In genomic region chr15:84658788-84659411, GRCh38 we compare ENCODE assay signal across 9 cellular contexts. TPM values are rescaled to one million over a fixed set of nuclear protein-coding genes. Genes with fewer than 3 reads are reported as not detected.
DNase-seq lines count a peak whose midpoint lies in the region; ATAC-seq, FAIRE-seq and TF ChIP-seq lines count a peak whose summit lies in the region.
"Had no signal": no experiment of that assay in that cellular context is flagged by ENCODE, and none has a peak within 500 bp of the region (broad histone marks: within the 10 kb centered on the region; RNA-seq: fewer than 3 reads in every experiment).

No MANE protein-coding gene starts in this region.

- peak overlapping the region; percentile 47 for H3K4me3 ChIP-seq in A549
- H3K4me3 ChIP-seq in brain microvascular endothelial cell (ENCODE audit: low read depth, low read length), result peak overlapping the region; percentile 59
- H3K4me3 ChIP-seq in mononuclear cell (ENCODE audit: low read length), result peak overlapping the region; percentile 48

- WGBS in A549 (ENCODE audit: missing lambda C conversion rate), result 49% methylated on average over 7 of the region's 7 CpGs

- TF ChIP-seq RAD21 in A549 (conservative IDR thresholded peaks at IDR 0.05 in 1 of 2, IDR thresholded peaks at IDR 0.05 in 1 of 2), result no peak

- no peaks in the 10 kb centered on the region for H3K9me3 Mint-ChIP-seq in HFFc6

- TF ChIP-seq EP300 in A549 (IDR thresholded peaks at IDR 0.05), result no peak

- TF ChIP-seq POLR2A in A549 (IDR thresholded peaks at IDR 0.05; ENCODE audit: low read length), result no peak

- H3K9me3 ChIP-seq in A549, result no peaks in the 10 kb centered on the region
- H3K9me3 ChIP-seq in mononuclear cell (ENCODE audit: low read depth, low read length), result no peaks in the 10 kb centered on the region

- H3K27ac ChIP-seq in A549 (peak overlapping the region; percentile 83 to 88), brain microvascular endothelial cell (no peak overlapping the region)

- no peaks in the 10 kb centered on the region; the same call in 1 of the 2 replicates for H3K27me3 Mint-ChIP-seq in HFFc6 (ENCODE audit: insufficient read depth)

- H3K4me1 ChIP-seq in A549 (peaks cover 27% of the 10 kb centered on the region), mononuclear cell (ENCODE audit: insufficient read depth, low read length) (peaks cover 21% of the 10 kb centered on the region)

- TF ChIP-seq CTCF in A549 (IDR thresholded peaks at IDR 0.05) (no peak), HFFc6 (IDR thresholded peaks at IDR 0.05) (no peak), brain microvascular endothelial cell (IDR thresholded peaks at IDR 0.05; ENCODE audit: low read depth, low read length, missing control alignments) (no peak)

- CTCF ChIA-PET in A549 (lab: Yijun Ruan, JAX), result interaction anchor here (0.7 to 8.6 kb wide), 37 partner anchors 9 to 898 kb away, joined by 3 to 85 read pairs (median 4); partner anchors contain the start of gene SEC11A

- H3K27me3 ChIP-seq in brain microvascular endothelial cell (replicated peaks) (no peaks in the 10 kb centered on the region), mononuclear cell (ENCODE audit: insufficient read depth, low read length) (no peaks in the 10 kb centered on the region)

- ATAC-seq in A549 (no peak), GM18517 (IDR thresholded peaks at IDR 0.05; ENCODE audit: unreplicated experiment) (no peak), GM21423 (IDR thresholded peaks at IDR 0.05; ENCODE audit: unreplicated experiment) (no peak)

- H3K4me3 Mint-ChIP-seq in HFFc6, result peak overlapping the region; percentile 70

- H3K36me3 ChIP-seq in brain microvascular endothelial cell (replicated peaks), result no peaks in the 10 kb centered on the region

- H3K36me3 Mint-ChIP-seq in HFFc6 (ENCODE audit: low read depth), result 0 out of 2 replicates have a peak, but pooled peaks cover under 1% of the 10 kb centered on the region

- peaks cover 35% of the 10 kb centered on the region for H3K4me1 Mint-ChIP-seq in HFFc6 (ENCODE audit: low read depth)

- peak overlapping the region; percentile 79 for H3K4me2 ChIP-seq in A549

- POLR2A ChIA-PET in A549 (lab: Yijun Ruan, JAX), result interaction anchor here (0.7 to 2.2 kb wide), 9 partner anchors 18 to 269 kb away, joined by 3 to 27 read pairs (median 3); partner anchors contain the start of gene SEC11A

- in situ Hi-C loops in brain microvascular endothelial cell (cut with HindIII; ENCODE audit: low pct_ligation_motif_present, low sequenced_read_pairs), result no loop called here

- H3K27ac Mint-ChIP-seq in HFFc6, result peak overlapping the region; percentile 76

- FAIRE-seq in A549 (lab: Jason Lieb, UNC), result no peak
- FAIRE-seq: colon had no signal

- DNase-seq in A549 (ENCODE audit: low read depth in 1 of 2, low spot score in 1 of 2) (no peak), HFFc6 (no peak), brain microvascular endothelial cell (no peak), NK-92 (lab: John Stamatoyannopoulos, UW; ENCODE audit: unreplicated experiment) (no peak)
- DNase-seq in activated CD4-positive, CD25-positive, alpha-beta regulatory T cell (lab: John Stamatoyannopoulos, UW), result no peak

TF ChIP-seq in A549, 52 proteins besides CTCF, POLR2A, EP300 and RAD21:
- 0 out of 2 replicates have a peak, but pooled peaks have one; percentile 11 for TF ChIP-seq REST (IDR thresholded peaks at IDR 0.05)
- TF ChIP-seq EHMT2 (IDR thresholded peaks at IDR 0.05; ENCODE audit: low read depth), result no peak
- TF ChIP-seq TP53 (CRISPR knock-in tag; IDR thresholded peaks at IDR 0.05), result no peak
TF ChIP-seq in A549: peak in this region for 1.

RNA-seq across cellular contexts. Expression of gene NMB, which starts 0.9 kb away (rescaled TPM):
- polyA plus RNA-seq in A549 (2011; rRNA removed) (10.1 and 16.1 TPM in 2 replicates), A549 (2017; fragmentation: RNase III; extraction: RNeasy Plus Mini Kit Qiagen cat#74134 plus additional on column Dnase treatment) (13.2 to 22.4 TPM (median 18.5 TPM) in 3 replicates)
- polyA plus RNA-seq in A549 (2012; cell fraction: cytosol; rRNA removed), result 11.1 and 15.9 TPM in 2 replicates
- 9.6 and 10.3 TPM in 2 replicates for polyA plus RNA-seq in A549 (2012; cell fraction: nucleus; rRNA removed)
- 3.5 and 5.7 TPM in 2 replicates for polyA minus RNA-seq in A549 (2011; rRNA and poly(A)+ RNA removed)
- total RNA-seq in HFFc6 (2021; fragmentation: NEBNext Ultra II Directional; extraction: Animal tissue kit (Norgen Biotek cat#: 25700)), result 1 to 10 TPM; 4.4 to 7.1 (median 5.5) TPM
- total RNA-seq in mononuclear cell, result 1.5 TPM

RNA-seq across cellular contexts. Expression of gene WDR73, which starts 4.8 kb away (rescaled TPM):
- polyA plus RNA-seq in A549 (2011; rRNA removed) (44.7 and 45.9 TPM in 2 replicates), A549 (2017; fragmentation: RNase III; extraction: RNeasy Plus Mini Kit Qiagen cat#74134 plus additional on column Dnase treatment) (41.0 to 46.1 TPM (median 45.3 TPM) in 3 replicates)
- polyA plus RNA-seq in A549 (2012; cell fraction: cytosol; rRNA removed), result 38.4 and 38.6 TPM in 2 replicates
- 67.9 and 79.4 TPM in 2 replicates for polyA plus RNA-seq in A549 (2012; cell fraction: nucleus; rRNA removed)
- 44.1 and 52.4 TPM in 2 replicates for polyA minus RNA-seq in A549 (2011; rRNA and poly(A)+ RNA removed)
- 10 to 100 TPM; 19.9 to 23.7 (median 21.4) TPM for total RNA-seq in HFFc6 (2021; fragmentation: NEBNext Ultra II Directional; extraction: Animal tissue kit (Norgen Biotek cat#: 25700))
- 17.8 TPM for total RNA-seq in mononuclear cell

RNA-seq across cellular contexts. Expression of gene SEC11A, which starts 57.0 kb away (rescaled TPM):
- polyA plus RNA-seq in A549 (2011; rRNA removed) (237 and 490 TPM in 2 replicates), A549 (2017; fragmentation: RNase III; extraction: RNeasy Plus Mini Kit Qiagen cat#74134 plus additional on column Dnase treatment) (369 to 396 TPM (median 380 TPM) in 3 replicates)
- 127 and 147 TPM in 2 replicates for polyA plus RNA-seq in A549 (2012; cell fraction: cytosol; rRNA removed)
- 50.4 and 80.1 TPM in 2 replicates for polyA plus RNA-seq in A549 (2012; cell fraction: nucleus; rRNA removed)
- polyA minus RNA-seq in A549 (2011; rRNA and poly(A)+ RNA removed), result 88.6 and 117 TPM in 2 replicates
- 100 to 1,000 TPM; 203 to 230 (median 221) TPM for total RNA-seq in HFFc6 (2021; fragmentation: NEBNext Ultra II Directional; extraction: Animal tissue kit (Norgen Biotek cat#: 25700))
- 117 TPM for total RNA-seq in mononuclear cell

RNA-seq across cellular contexts. Expression of gene ZSCAN2, which starts 58.1 kb away (rescaled TPM):
- polyA plus RNA-seq in A549 (2011; rRNA removed) (16.2 and 16.5 TPM in 2 replicates), A549 (2017; fragmentation: RNase III; extraction: RNeasy Plus Mini Kit Qiagen cat#74134 plus additional on column Dnase treatment) (14.9 to 17.5 TPM (median 17.2 TPM) in 3 replicates)
- polyA plus RNA-seq in A549 (2012; cell fraction: cytosol; rRNA removed), result 17.8 and 17.9 TPM in 2 replicates
- 10.7 and 13.1 TPM in 2 replicates for polyA plus RNA-seq in A549 (2012; cell fraction: nucleus; rRNA removed)
- polyA minus RNA-seq in A549 (2011; rRNA and poly(A)+ RNA removed), result 15.0 and 21.1 TPM in 2 replicates
- 1 to 10 TPM; 4.5 to 5.9 (median 5.5) TPM for total RNA-seq in HFFc6 (2021; fragmentation: NEBNext Ultra II Directional; extraction: Animal tissue kit (Norgen Biotek cat#: 25700))
- total RNA-seq in mononuclear cell, result 5.7 TPM
